Comparison of ENCODE assay signal across 11 cellular contexts in the genomic region with DNA sequence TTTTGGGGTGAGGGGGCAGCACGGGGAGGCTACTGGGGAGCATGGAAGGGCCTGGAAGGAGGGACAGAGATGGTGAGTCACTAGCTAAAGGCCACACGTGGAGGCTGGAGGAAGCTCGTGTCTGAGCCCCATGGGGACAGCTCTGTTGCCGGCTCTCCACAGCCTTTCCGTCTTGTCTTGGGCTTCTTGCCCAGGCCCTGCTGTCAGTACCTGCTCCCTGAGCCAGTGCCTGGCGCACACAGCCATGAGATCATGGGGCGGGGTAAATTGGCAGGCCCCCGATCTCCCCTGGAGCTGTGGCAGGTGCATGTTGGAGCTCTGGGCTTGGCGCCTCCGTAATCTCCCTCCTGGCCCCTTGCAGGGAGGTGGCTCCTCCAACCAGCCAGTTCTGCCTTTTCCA. TPM values are rescaled to one million over a fixed set of nuclear protein-coding genes. Genes with fewer than 3 reads are reported as not detected.
A peak's percentile ranks its signal among the peaks of the same experiment; 100 is the strongest.
DNase-seq lines count a peak whose midpoint lies in the region; ATAC-seq and TF ChIP-seq lines count a peak whose summit lies in the region.
"Had no signal": no experiment of that assay in that cellular context is flagged by ENCODE, and none has a peak within 500 bp of the region (broad histone marks: within the 10 kb centered on the region; RNA-seq: fewer than 3 reads in every experiment).

No MANE protein-coding gene starts in this region.

- H3K27ac ChIP-seq in SJCRH30 = peak overlapping the region; percentile 14; the same call in 1 of the 2 replicates
- no peak overlapping the region for H3K27ac ChIP-seq in upper lobe of right lung

- ATAC-seq in left cardiac atrium = peak; percentile 14 to 78
- ATAC-seq in upper lobe of right lung = peak; percentile 36
- ATAC-seq in GM19395 (IDR thresholded peaks at IDR 0.05; ENCODE audit: unreplicated experiment) = no peak
- ATAC-seq in GM21723 (IDR thresholded peaks at IDR 0.05; ENCODE audit: unreplicated experiment) = no peak
- no peak for ATAC-seq in HG03175 (IDR thresholded peaks at IDR 0.05; ENCODE audit: unreplicated experiment)
- ATAC-seq: activated CD8-positive, alpha-beta T cell treated with anti-CD3 and anti-CD28 coated beads, Interleukin-2, amount 10 ng/mL, durations not matched to agents 7 days and 5 days; naive thymus-derived CD4-positive, alpha-beta T cell had no signal

- TF ChIP-seq CTCF in upper lobe of right lung (IDR thresholded peaks at IDR 0.05) = no peak

- intact Hi-C loops in left cardiac atrium (cut with DNase I) = no loop called here
- intact Hi-C loops in upper lobe of right lung (cut with DNase I) = no loop called here

- H3K27me3 ChIP-seq in SJCRH30 (no peaks in the 10 kb centered on the region), upper lobe of right lung (peaks cover 4% of the 10 kb centered on the region)

- H3K4me1 ChIP-seq in SJCRH30 (peaks cover 57% of the 10 kb centered on the region), upper lobe of right lung (peaks cover 13% of the 10 kb centered on the region)

- H3K4me3 ChIP-seq in SJCRH30 (no peak overlapping the region), upper lobe of right lung (no peak overlapping the region)

- no peaks in the 10 kb centered on the region for H3K9me3 ChIP-seq in SJCRH30 (replicated peaks)
- no peaks in the 10 kb centered on the region for H3K9me3 ChIP-seq in upper lobe of right lung

- H3K36me3 ChIP-seq in SJCRH30 = no peaks in the 10 kb centered on the region
- H3K36me3 ChIP-seq in upper lobe of right lung = no peaks in the 10 kb centered on the region

- DNase-seq in NCI-H1417 (lab: John Stamatoyannopoulos, UW) = peak in 2 of 3 experiments; percentile 77 to 87
- DNase-seq in NCI-H1417 treated with DMSO at 0.1 percent for 48 hours (lab: John Stamatoyannopoulos, UW) = no peak
- DNase-seq in SJCRH30 = peak; percentile 63 to 64
- peak; percentile 61 for DNase-seq in left cardiac atrium
- peak; percentile 69 for DNase-seq in upper lobe of right lung
- DNase-seq: activated CD8-positive, alpha-beta T cell treated with anti-CD3 and anti-CD28 coated beads, Interleukin-2, amount 10 ng/mL, durations not matched to agents 7 days and 5 days; naive thymus-derived CD4-positive, alpha-beta T cell; NCI-H526 had no signal

RNA-seq across cellular contexts. Expression of gene KRT80, which starts 16.1 kb away (rescaled TPM):
- 45.7 and 49.0 TPM in 2 replicates for total RNA-seq in SJCRH30 (2014; rRNA removed; shearing (Covaris generic))
- total RNA-seq in left cardiac atrium (under 1 TPM in 1 of 2 donors, not detected in 1; 0.44 TPM), upper lobe of right lung (8.6 TPM)
- total RNA-seq: activated CD8-positive, alpha-beta T cell treated with anti-CD3 and anti-CD28 coated beads, Interleukin-2, amount 10 ng/mL, durations not matched to agents 7 days and 5 days had no signal

RNA-seq across cellular contexts. Expression of gene KRT7, which starts 25.1 kb away (rescaled TPM):
- 1.5 and 2.8 TPM in 2 replicates for total RNA-seq in SJCRH30 (2014; rRNA removed; shearing (Covaris generic))
- 10 to 100 TPM in 1 of 2 donors, 1 to 10 TPM in 1; 1.0 to 34.3 TPM for total RNA-seq in left cardiac atrium
- total RNA-seq in upper lobe of right lung = 664 TPM

Comparison
In these comparisons a context has a peak if more than half of its experiments do, and no peak if none do; other contexts are left out.
1. ATAC-seq: peak in left cardiac atrium (2 of 2) and upper lobe of right lung (single experiment); none in GM19395 (single experiment), GM21723 (single experiment) and HG03175 (single experiment).
2. RNA of gene KRT7, which starts 25.1 kb away (total RNA-seq): 664 TPM in upper lobe of right lung (single experiment); 1.0 to 34.3 TPM in left cardiac atrium and 1.5 to 2.8 TPM in SJCRH30; every median in the first group is over 10 times any median in the second.